In genomic region chr5:59887274-59887673, GRCh38 we compare ENCODE assay signal across 33 cellular contexts.
"Had no signal": no experiment of that assay in that cellular context is flagged by ENCODE, and none has a peak within 500 bp of the region (broad histone marks: within the 10 kb centered on the region; RNA-seq: fewer than 3 reads in every experiment).

No MANE protein-coding gene starts in this region.

- H3K9me3 ChIP-seq: ascending aorta, SJCRH30 had no signal

- ATAC-seq: activated CD8-positive, alpha-beta memory T cell treated with anti-CD3 and anti-CD28 coated beads, Interleukin-2, amount 10 ng/mL, durations not matched to agents 7 days and 5 days; activated T-cell treated with anti-CD3 and anti-CD28 coated beads, Interleukin-2, amount 50 U/mL, for 72 hours; activated T-helper 17 cell treated with anti-CD3 and anti-CD28 coated beads, Interleukin-2, amount 50 U/mL, for 72 hours; Panc1 had no signal

- H3K4me1 ChIP-seq: ascending aorta, SJCRH30 had no signal

- H3K27me3 ChIP-seq: ascending aorta, SJCRH30 had no signal

- H3K36me3 ChIP-seq: ascending aorta, cardiac muscle cell, SJCRH30 had no signal

- DNase-seq: activated B cell treated with CpG ODN at 0.5 μM for 24 hours; activated CD4-positive, alpha-beta memory T cell treated with anti-CD3 and anti-CD28 coated beads, Interleukin-2, amount 10 ng/mL, durations not matched to agents 7 days and 5 days; activated CD4-positive, alpha-beta T cell treated with anti-CD3 and anti-CD28 coated beads for 4 hours; activated CD4-positive, CD25-positive, alpha-beta regulatory T cell treated with anti-CD3 and anti-CD28 coated beads, Interleukin-2, amount 50 U/mL, for 72 hours; activated CD8-positive, alpha-beta memory T cell treated with anti-CD3 and anti-CD28 coated beads for 24 hours; activated CD8-positive, alpha-beta memory T cell treated with anti-CD3 and anti-CD28 coated beads, Interleukin-2, amount 10 ng/mL, durations not matched to agents 7 days and 5 days; activated CD8-positive, alpha-beta memory T cell treated with anti-CD3 and anti-CD28 coated beads, Interleukin-2, amount 50 U/mL, for 48 hours; activated effector memory CD4-positive, alpha-beta T cell treated with anti-CD3 and anti-CD28 coated beads, Interleukin-2, amount 50 U/mL, for 16 hours; activated naive CD4-positive, alpha-beta T cell; activated naive CD4-positive, alpha-beta T cell treated with anti-CD3 and anti-CD28 coated beads, Interleukin-2, amount 50 U/mL, for 16 hours; activated naive CD8-positive, alpha-beta T cell treated with anti-CD3 and anti-CD28 coated beads for 36 hours; activated T-cell treated with anti-CD3 and anti-CD28 coated beads, Interleukin-2, amount 50 U/mL, for 72 hours; amniotic stem cell; NCI-H1048; NCI-H1105 treated with DMSO at 0.1 percent for 48 hours; NCI-H1436; NCI-H1694; NCI-H1930; NCI-H2081 treated with DMSO at 0.1 percent for 48 hours; NCI-H226; NCI-H446 treated with DMSO at 0.1 percent for 48 hours; NCI-H524; NCI-H69; SHP77; SJCRH30; T-helper 1 cell; T-helper 9 cell had no signal

- H3K4me3 ChIP-seq: ascending aorta, cardiac muscle cell, SJCRH30, SK-N-MC had no signal

- H3K27ac ChIP-seq: ascending aorta, cardiac muscle cell, SJCRH30, SK-N-MC, VCaP had no signal
